ENCODE assay signal across 8 cellular contexts in genomic region chr19:15265849-15266248, GRCh38. TPM values are rescaled to one million over a fixed set of nuclear protein-coding genes. Genes with fewer than 3 reads are reported as not detected.
DNase-seq lines count a peak whose midpoint lies in the region; ATAC-seq, FAIRE-seq and TF ChIP-seq lines count a peak whose summit lies in the region.

No MANE protein-coding gene starts in this region.

- no peak overlapping the region for H2BK15ac ChIP-seq in IMR-90 (ENCODE audit: low read depth, low read length)

- peak; percentile 77 for FAIRE-seq in kidney (lab: Jason Lieb, UNC)

- H3K9me3 ChIP-seq in IMR-90 (ENCODE audit: control insufficient read depth, insufficient read depth, low read length) (no peaks in the 10 kb centered on the region), kidney (ENCODE audit: control insufficient read depth in 1 of 2, low read length in 2 of 2) (no peaks in the 10 kb centered on the region)

- DNase-seq in IMR-90 (peak; percentile 98), kidney (peak; percentile 97), stromal cell of bone marrow (ENCODE audit: low read depth) (peak; percentile 95), SIG-M5 (lab: John Stamatoyannopoulos, UW) (no peak), KG1 (lab: John Stamatoyannopoulos, UW) (no peak), NAMALWA (ENCODE audit: low spot score) (no peak)

- peak overlapping the region; percentile 9 for H2AFZ ChIP-seq in IMR-90 (replicated peaks; ENCODE audit: low read length, poor library complexity)

- H4K91ac ChIP-seq in IMR-90 (ENCODE audit: insufficient read depth, low read depth, low read length): peak overlapping the region; percentile 8; the same call in 1 of the 2 replicates

- H3K4me3 Mint-ChIP-seq in brain: peak overlapping the region in 3 of 5 experiments; percentile 10 to 62 (median 37)

- H3K14ac ChIP-seq in IMR-90 (replicated peaks; ENCODE audit: low read depth, low read length): peak overlapping the region; percentile 74; the same call in 1 of the 2 replicates

- peaks cover 43% of the 10 kb centered on the region for H3K9me1 ChIP-seq in IMR-90 (ENCODE audit: insufficient read depth, low read length)

- peak overlapping the region; percentile 30 to 97 (median 91) for H3K27ac Mint-ChIP-seq in brain

- H3K36me3 Mint-ChIP-seq in brain: peaks cover 81% of the 10 kb centered on the region

- peaks cover 21 to 94% of the 10 kb centered on the region in 2 experiments for H3K79me1 ChIP-seq in IMR-90 (ENCODE audit: low read depth in 1 of 2, low read length in 2 of 2)

- H2BK120ac ChIP-seq in IMR-90 (ENCODE audit: low read depth, low read length): no peak overlapping the region; the same call in 1 of the 2 replicates

- H3K4ac ChIP-seq in IMR-90 (ENCODE audit: low read depth, low read length): peak overlapping the region; percentile 70; the same call in 1 of the 2 replicates

- intact Hi-C loops in IMR-90 (cut with micrococcal nuclease): loop anchor here (2.0 kb wide), 2 partner anchors 15 to 65 kb away; no protein-coding TSS in a partner anchor
- intact Hi-C loops in kidney (cut with DNase I): loop anchor here (10.0 kb wide), 1 partner anchor 69 kb away; the partner anchor contains the start of gene BRD4

- H4K5ac ChIP-seq in IMR-90 (ENCODE audit: low read depth, low read length): no peak overlapping the region

- no peaks in the 10 kb centered on the region for H3K27me3 ChIP-seq in IMR-90 (ENCODE audit: control insufficient read depth, insufficient read depth, low read length)

- H3K4me3 ChIP-seq in IMR-90 (ENCODE audit: insufficient read depth, low read depth, low read length) (no peak overlapping the region), kidney (ENCODE audit: low read length in 2 of 2) (no peak overlapping the region)

- peaks cover 4% of the 10 kb centered on the region for H3K27me3 Mint-ChIP-seq in brain

- H2BK20ac ChIP-seq in IMR-90 (ENCODE audit: low read depth, low read length): no peak overlapping the region

- in situ Hi-C loops in IMR-90 (cut with MboI; ENCODE audit: low sequenced_read_pairs): no loop called here

- peak; percentile 81 for ATAC-seq in IMR-90 (ENCODE audit: low read depth)
- no peak for ATAC-seq in HG02759 (IDR thresholded peaks at IDR 0.05; ENCODE audit: unreplicated experiment)

- no peak overlapping the region for H3K56ac ChIP-seq in IMR-90 (ENCODE audit: extremely low read depth, insufficient read depth, low read length)

- peak overlapping the region; percentile 76; the same call in 1 of the 2 replicates for H2AK5ac ChIP-seq in IMR-90 (ENCODE audit: low read depth, low read length)

- H3K9ac ChIP-seq in IMR-90 (ENCODE audit: low read depth, low read length) (no peak overlapping the region), kidney (ENCODE audit: low read length in 2 of 2) (no peak overlapping the region)

- H2BK5ac ChIP-seq in IMR-90 (ENCODE audit: low read depth, low read length, poor library complexity, severe bottlenecking): peak overlapping the region; percentile 6

- peak overlapping the region; percentile 79 for H2AK9ac ChIP-seq in IMR-90 (replicated peaks; ENCODE audit: low read depth, low read length, poor library complexity)

- peaks cover 97% of the 10 kb centered on the region for H4K20me1 ChIP-seq in IMR-90 (ENCODE audit: insufficient read depth, low read length)

- H3K9me3 Mint-ChIP-seq in brain: no peaks in the 10 kb centered on the region

- no peak overlapping the region for H4K8ac ChIP-seq in IMR-90 (ENCODE audit: low read depth in 2 of 2, low read length in 2 of 2)

- CTCF ChIA-PET in IMR-90 (lab: Yijun Ruan, JAX): interaction anchor here (0.9 kb wide), 1 partner anchor 14 kb away, joined by 3 read pairs; no protein-coding TSS in a partner anchor

- dilution Hi-C loops in IMR-90 (cut with HindIII; ENCODE audit: low sequenced_read_pairs, unreplicated experiment): no loop called here

- no peak for TF ChIP-seq POLR2A in IMR-90 (IDR thresholded peaks at IDR 0.05; ENCODE audit: low read depth, low read length)

- BruUV-seq in IMR-90 (replicated peaks; lab: Mats Ljungman, UMichigan): no TSS peak

- TF ChIP-seq CTCF in IMR-90 (conservative IDR thresholded peaks at IDR 0.05; ENCODE audit: low read depth, low read length) (0 out of 2 replicates have a peak, but pooled peaks have one; percentile 15), brain (conservative IDR thresholded peaks at IDR 0.05) (no peak), kidney (IDR thresholded peaks at IDR 0.05; ENCODE audit: borderline replicate concordance, extremely low read depth, insufficient read depth) (no peak)

- H3K23ac ChIP-seq in IMR-90 (ENCODE audit: low read depth, low read length): no peak overlapping the region

- POLR2A ChIA-PET in IMR-90 (lab: Charles Lee; ENCODE audit: unreplicated experiment): no interaction called here

- peaks cover 67% of the 10 kb centered on the region for H3K36me3 ChIP-seq in IMR-90 (ENCODE audit: control insufficient read depth, insufficient read depth, low read length)
- peaks cover 41 to 63% of the 10 kb centered on the region in 2 donors for H3K36me3 ChIP-seq in kidney (ENCODE audit: control insufficient read depth in 1 of 2, insufficient read depth in 2 of 2, low read length in 2 of 2)

- WGBS in IMR-90 (ENCODE audit: extremely low coverage in 2 of 2, insufficient read length in 1 of 2), 2 experiments: 8% methylated on average over 5 of the region's 8 CpGs; no CpG with 5 or more reads in 1 of the 2 experiments

- peak overlapping the region; percentile 4; the same call in 1 of the 2 replicates for H3K4me2 ChIP-seq in IMR-90 (ENCODE audit: low read depth, low read length)

- TF ChIP-seq RAD21 in IMR-90 (IDR thresholded peaks at IDR 0.05; ENCODE audit: low read length): peak; percentile 33; the same call in 1 of the 2 replicates

- peak overlapping the region; percentile 22; the same call in 1 of the 2 replicates for H3K18ac ChIP-seq in IMR-90 (ENCODE audit: low read depth, low read length)

- H3K4me1 Mint-ChIP-seq in brain: peaks cover 60% of the 10 kb centered on the region

- H3K4me1 ChIP-seq in IMR-90 (ENCODE audit: control insufficient read depth, insufficient read depth, low read length) (peaks cover 31% of the 10 kb centered on the region), kidney (ENCODE audit: control insufficient read depth in 1 of 2, insufficient read depth in 1 of 2, low read depth in 1 of 2, low read length in 2 of 2) (peaks cover 11 to 18% of the 10 kb centered on the region in 2 donors)

- H3K27ac ChIP-seq in IMR-90 (ENCODE audit: insufficient read depth, low read length) (peak overlapping the region; percentile 48), kidney (ENCODE audit: low read depth in 2 of 2, low read length in 2 of 2) (peak overlapping the region; percentile 30 to 72)

TF ChIP-seq in IMR-90, 13 proteins besides CTCF, POLR2A, EP300 and RAD21:
- TF ChIP-seq NFE2L2 (IDR thresholded peaks at IDR 0.05; ENCODE audit: low read depth, low read length) (no peak), RCOR1 (IDR thresholded peaks at IDR 0.05; ENCODE audit: insufficient replicate concordance, low read length) (peak; percentile 91), BHLHE40 (IDR thresholded peaks at IDR 0.05; ENCODE audit: low read depth, low read length) (peak; percentile 84), RFX5 (IDR thresholded peaks at IDR 0.05; ENCODE audit: low read depth, low read length) (no peak), MAFK (IDR thresholded peaks at IDR 0.05; ENCODE audit: low read depth, low read length) (no peak), MAZ (IDR thresholded peaks at IDR 0.05; ENCODE audit: borderline replicate concordance, low read depth, low read length) (peak; percentile 98), FOS (IDR thresholded peaks at IDR 0.05; ENCODE audit: low read depth, low read length) (peak; percentile 58; the same call in 1 of the 2 replicates), CHD1 (IDR thresholded peaks at IDR 0.05; ENCODE audit: low read depth, low read length) (no peak), MXI1 (IDR thresholded peaks at IDR 0.05; ENCODE audit: borderline replicate concordance, low read depth, low read length) (peak; percentile 89), CEBPB (IDR thresholded peaks at IDR 0.05; ENCODE audit: low read depth, low read length) (no peak), SMC3 (IDR thresholded peaks at IDR 0.05; ENCODE audit: low read depth, low read length) (peak; percentile 26; the same call in 1 of the 2 replicates)
- TF ChIP-seq, protein P1, sequence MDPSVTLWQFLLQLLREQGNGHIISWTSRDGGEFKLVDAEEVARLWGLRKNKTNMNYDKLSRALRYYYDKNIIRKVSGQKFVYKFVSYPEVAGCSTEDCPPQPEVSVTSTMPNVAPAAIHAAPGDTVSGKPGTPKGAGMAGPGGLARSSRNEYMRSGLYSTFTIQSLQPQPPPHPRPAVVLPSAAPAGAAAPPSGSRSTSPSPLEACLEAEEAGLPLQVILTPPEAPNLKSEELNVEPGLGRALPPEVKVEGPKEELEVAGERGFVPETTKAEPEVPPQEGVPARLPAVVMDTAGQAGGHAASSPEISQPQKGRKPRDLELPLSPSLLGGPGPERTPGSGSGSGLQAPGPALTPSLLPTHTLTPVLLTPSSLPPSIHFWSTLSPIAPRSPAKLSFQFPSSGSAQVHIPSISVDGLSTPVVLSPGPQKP (IDR thresholded peaks at IDR 0.05; ENCODE audit: borderline replicate concordance, low read depth, low read length): no peak
- TF ChIP-seq, protein P2, sequence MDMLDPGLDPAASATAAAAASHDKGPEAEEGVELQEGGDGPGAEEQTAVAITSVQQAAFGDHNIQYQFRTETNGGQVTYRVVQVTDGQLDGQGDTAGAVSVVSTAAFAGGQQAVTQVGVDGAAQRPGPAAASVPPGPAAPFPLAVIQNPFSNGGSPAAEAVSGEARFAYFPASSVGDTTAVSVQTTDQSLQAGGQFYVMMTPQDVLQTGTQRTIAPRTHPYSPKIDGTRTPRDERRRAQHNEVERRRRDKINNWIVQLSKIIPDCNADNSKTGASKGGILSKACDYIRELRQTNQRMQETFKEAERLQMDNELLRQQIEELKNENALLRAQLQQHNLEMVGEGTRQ (IDR thresholded peaks at IDR 0.05; ENCODE audit: low read depth, low read length): peak; percentile 94

RNA-seq across cellular contexts. Expression of gene EPHX3, which starts 33.6 kb away (rescaled TPM):
- total RNA-seq in IMR-90 (2012; rRNA removed): 0.18 TPM in 1 of 2 replicates, not detected in the other
- polyA plus RNA-seq in IMR-90 (2012; rRNA removed): 0.12 and 0.16 TPM in 2 replicates
- polyA plus RNA-seq in IMR-90 (2012; cell fraction: cytosol; rRNA removed): 0.08 and 0.09 TPM in 2 replicates
- polyA plus RNA-seq in IMR-90 (2012; cell fraction: nucleus; rRNA removed; ENCODE audit: low replicate concordance): 0.78 and 1.2 TPM in 2 replicates
- not detected for polyA plus RNA-seq in brain (ENCODE audit: insufficient read depth, low read depth, low replicate concordance)
- total RNA-seq in kidney: 2.0 TPM
- 3.5 TPM for polyA plus RNA-seq in kidney (ENCODE audit: insufficient read depth, low read depth, low replicate concordance)

Comparison
In these comparisons a context has a peak if more than half of its experiments do, and no peak if none do; other contexts are left out.
1. DNase-seq: peak in IMR-90 (single experiment), kidney (single experiment) and stromal cell of bone marrow (single experiment); none in SIG-M5 (single experiment), KG1 (single experiment) and NAMALWA (single experiment).